17 cellular contexts compared by ENCODE assay signal in genomic region chr13:46647514-46648065, GRCh38.
DNase-seq lines count a peak whose midpoint lies in the region; ATAC-seq and TF ChIP-seq lines count a peak whose summit lies in the region.
"Had no signal": no experiment of that assay in that cellular context is flagged by ENCODE, and none has a peak within 500 bp of the region (broad histone marks: within the 10 kb centered on the region; RNA-seq: fewer than 3 reads in every experiment).

No MANE protein-coding gene starts in this region.

- CTCF ChIA-PET in mammary epithelial cell (lab: Charles Lee; ENCODE audit: low non-redundant PET), result no interaction called here
- CTCF ChIA-PET in MCF 10A (lab: Yijun Ruan, JAX), result interaction anchor here (2.3 kb wide), 1 partner anchor 10 kb away, joined by 5 read pairs; no protein-coding TSS in a partner anchor

- intact Hi-C loops in mammary epithelial cell (cut with micrococcal nuclease) (no loop called here), MCF 10A (cut with micrococcal nuclease) (no loop called here)

- no peak overlapping the region for H3K4me3 ChIP-seq in mammary epithelial cell (replicated peaks in 1 of 3; ENCODE audit: insufficient read depth in 1 of 3, low read depth in 2 of 3, low read length in 3 of 3)
- H3K4me3 ChIP-seq: tibial artery had no signal

- no peak overlapping the region for H3K27ac ChIP-seq in mammary epithelial cell (ENCODE audit: insufficient read depth, low read depth, low read length)
- H3K27ac ChIP-seq in foreskin keratinocyte, result no peak overlapping the region
- H3K27ac ChIP-seq: neutrophil, tibial artery had no signal

- H3K4me1 ChIP-seq in mammary epithelial cell (ENCODE audit: insufficient read depth, low read length), result peaks cover 6% of the 10 kb centered on the region
- H3K4me1 ChIP-seq in foreskin keratinocyte, result no peaks in the 10 kb centered on the region

- H3K9ac ChIP-seq in mammary epithelial cell (ENCODE audit: insufficient read depth, low read length), result peak overlapping the region; percentile 4

- H3K27me3 ChIP-seq in mammary epithelial cell (ENCODE audit: insufficient read depth, low read length), result no peaks in the 10 kb centered on the region
- no peaks in the 10 kb centered on the region for H3K27me3 ChIP-seq in foreskin keratinocyte
- H3K27me3 ChIP-seq: neutrophil, tibial artery had no signal

- H3K36me3 Mint-ChIP-seq in MCF 10A (ENCODE audit: insufficient read depth, unreplicated experiment), result peaks cover 7% of the 10 kb centered on the region
- no peaks in the 10 kb centered on the region for H3K36me3 Mint-ChIP-seq in T-helper 17 cell (ENCODE audit: low read depth)
- H3K36me3 Mint-ChIP-seq in stimulated activated memory B cell treated with anti-CD40 and anti-IgM and Interleukin-4, amounts not matched to agents 10 μg/mL and 1 μg/mL and 100 μg/mL, for 72 hours, result peaks cover 3% of the 10 kb centered on the region

- no peaks in the 10 kb centered on the region for H3K9me3 Mint-ChIP-seq in MCF 10A (ENCODE audit: unreplicated experiment)
- no peaks in the 10 kb centered on the region for H3K9me3 Mint-ChIP-seq in stimulated activated memory B cell treated with anti-CD40 and anti-IgM and Interleukin-4, amounts not matched to agents 10 μg/mL and 1 μg/mL and 100 μg/mL, for 72 hours
- H3K9me3 Mint-ChIP-seq: activated CD4-positive, alpha-beta memory T cell treated with anti-CD3 and anti-CD28 coated beads for 36 hours; activated naive CD4-positive, alpha-beta T cell treated with anti-CD3 and anti-CD28 coated beads, Interleukin-2, amount 50 U/mL, for 24 hours; activated T-cell treated with anti-CD3 and anti-CD28 coated beads, Interleukin-2, amount 50 U/mL, for 4 hours; CD8-positive, alpha-beta T cell; stimulated activated effector memory CD8-positive, alpha-beta T cell treated with anti-CD3 and anti-CD28 coated beads, Interleukin-12 subunit alpha, Interleukin-12 subunit beta, amount 100 ng/mL, for 72 hours had no signal

- POLR2A ChIA-PET in MCF 10A (lab: Yijun Ruan, JAX), result interaction anchor here (0.7 to 1.7 kb wide), 7 partner anchors 23 to 1118 kb away, joined by 3 to 5 read pairs (median 3); no protein-coding TSS in a partner anchor

- no peak overlapping the region for H2AFZ ChIP-seq in mammary epithelial cell (ENCODE audit: low read depth, low read length)

- 91% methylated on average over 7 of the region's 7 CpGs for WGBS in mammary epithelial cell (ENCODE audit: low coverage, missing lambda C conversion rate)

- BruUV-seq in mammary epithelial cell (replicated peaks; lab: Mats Ljungman, UMichigan) (no TSS peak), MCF 10A (replicated peaks; lab: Mats Ljungman, UMichigan) (no TSS peak)

- H3K4me1 Mint-ChIP-seq in MCF 10A (ENCODE audit: insufficient read depth, unreplicated experiment) (peaks cover 24% of the 10 kb centered on the region), T-helper 17 cell (peaks cover 25% of the 10 kb centered on the region)
- H3K4me1 Mint-ChIP-seq in stimulated activated memory B cell treated with anti-CD40 and anti-IgM and Interleukin-4, amounts not matched to agents 10 μg/mL and 1 μg/mL and 100 μg/mL, for 72 hours, result peaks cover 61% of the 10 kb centered on the region

- dilution Hi-C loops in mammary epithelial cell (cut with HindIII; ENCODE audit: low sequenced_read_pairs), result no loop called here

- no peak for DNase-seq in mammary epithelial cell
- DNase-seq in MCF 10A (ENCODE audit: unreplicated experiment), result no peak
- DNase-seq in T-helper 17 cell, result no peak
- no peak for DNase-seq in foreskin keratinocyte
- DNase-seq: activated T-cell treated with anti-CD3 and anti-CD28 coated beads, Interleukin-2, amount 50 U/mL, for 4 hours; CD8-positive, alpha-beta T cell; head of caudate nucleus; Right ventricle myocardium superior; tibial artery had no signal

- TF ChIP-seq CTCF in mammary epithelial cell (conservative IDR thresholded peaks at IDR 0.05 in 1 of 2, IDR thresholded peaks at IDR 0.05 in 1 of 2; ENCODE audit: extremely low read depth in 1 of 2, insufficient read depth in 1 of 2, low read depth in 1 of 2, low read length in 2 of 2) (no peak), MCF 10A (IDR thresholded peaks at IDR 0.05; ENCODE audit: unreplicated experiment) (no peak), foreskin keratinocyte (conservative IDR thresholded peaks at IDR 0.05) (no peak)

- H4K20me1 ChIP-seq in mammary epithelial cell (ENCODE audit: insufficient read depth, low read length), result peaks cover 2% of the 10 kb centered on the region

- no peaks in the 10 kb centered on the region for H3K9me3 ChIP-seq in mammary epithelial cell (replicated peaks; ENCODE audit: insufficient read depth, low read length)
- H3K9me3 ChIP-seq in T-helper 17 cell (ENCODE audit: control insufficient read depth, low read length, poor library complexity, severe bottlenecking), result no peaks in the 10 kb centered on the region
- H3K9me3 ChIP-seq: neutrophil, tibial artery had no signal

- no peaks in the 10 kb centered on the region for H3K36me3 ChIP-seq in mammary epithelial cell (ENCODE audit: insufficient read depth, low read length)
- H3K36me3 ChIP-seq: tibial artery had no signal

- H3K27ac Mint-ChIP-seq in MCF 10A (ENCODE audit: low read depth, unreplicated experiment) (no peak overlapping the region), T-helper 17 cell (peak overlapping the region; percentile 56)
- H3K27ac Mint-ChIP-seq in stimulated activated memory B cell treated with anti-CD40 and anti-IgM and Interleukin-4, amounts not matched to agents 10 μg/mL and 1 μg/mL and 100 μg/mL, for 72 hours, result peak overlapping the region; percentile 2
- H3K27ac Mint-ChIP-seq: activated CD4-positive, alpha-beta memory T cell treated with anti-CD3 and anti-CD28 coated beads for 36 hours; activated naive CD4-positive, alpha-beta T cell treated with anti-CD3 and anti-CD28 coated beads, Interleukin-2, amount 50 U/mL, for 24 hours; CD8-positive, alpha-beta T cell; stimulated activated effector memory CD8-positive, alpha-beta T cell treated with anti-CD3 and anti-CD28 coated beads, Interleukin-12 subunit alpha, Interleukin-12 subunit beta, amount 100 ng/mL, for 72 hours had no signal

- in situ Hi-C loops in mammary epithelial cell (cut with MboI; ENCODE audit: low sequenced_read_pairs in 2 of 2), result no loop called here

- H3K4me2 ChIP-seq in mammary epithelial cell (ENCODE audit: insufficient read depth, low read depth, low read length), result no peak overlapping the region

- no peak overlapping the region for H3K4me3 Mint-ChIP-seq in MCF 10A (ENCODE audit: unreplicated experiment)
- H3K4me3 Mint-ChIP-seq in T-helper 17 cell, result no peak overlapping the region
- peak overlapping the region; percentile 4 for H3K4me3 Mint-ChIP-seq in stimulated activated memory B cell treated with anti-CD40 and anti-IgM and Interleukin-4, amounts not matched to agents 10 μg/mL and 1 μg/mL and 100 μg/mL, for 72 hours
- H3K4me3 Mint-ChIP-seq: activated CD4-positive, alpha-beta memory T cell treated with anti-CD3 and anti-CD28 coated beads for 36 hours; activated naive CD4-positive, alpha-beta T cell treated with anti-CD3 and anti-CD28 coated beads, Interleukin-2, amount 50 U/mL, for 24 hours; activated T-cell treated with anti-CD3 and anti-CD28 coated beads, Interleukin-2, amount 50 U/mL, for 4 hours; CD8-positive, alpha-beta T cell; stimulated activated effector memory CD8-positive, alpha-beta T cell treated with anti-CD3 and anti-CD28 coated beads, Interleukin-12 subunit alpha, Interleukin-12 subunit beta, amount 100 ng/mL, for 72 hours had no signal

- peak; percentile 6 for ATAC-seq in GM19324 (IDR thresholded peaks at IDR 0.05; ENCODE audit: low FRiP score, unreplicated experiment)
- ATAC-seq in T-helper 17 cell, result no peak
- peak; percentile 77 for ATAC-seq in stimulated activated memory B cell treated with anti-CD40 and anti-IgM and Interleukin-4, amounts not matched to agents 10 μg/mL and 1 μg/mL and 100 μg/mL, for 72 hours
- no peak for ATAC-seq in HG02678 (IDR thresholded peaks at IDR 0.05; ENCODE audit: unreplicated experiment)
- no peak for ATAC-seq in foreskin keratinocyte
- no peak for ATAC-seq in HG02870 (IDR thresholded peaks at IDR 0.05; ENCODE audit: unreplicated experiment)
- ATAC-seq: CD8-positive, alpha-beta T cell had no signal

- H3K27me3 Mint-ChIP-seq in MCF 10A (ENCODE audit: insufficient read depth, unreplicated experiment) (no peaks in the 10 kb centered on the region), T-helper 17 cell (no peaks in the 10 kb centered on the region)
- H3K27me3 Mint-ChIP-seq in stimulated activated memory B cell treated with anti-CD40 and anti-IgM and Interleukin-4, amounts not matched to agents 10 μg/mL and 1 μg/mL and 100 μg/mL, for 72 hours, result no peaks in the 10 kb centered on the region
- H3K27me3 Mint-ChIP-seq: activated CD4-positive, alpha-beta memory T cell treated with anti-CD3 and anti-CD28 coated beads for 36 hours; activated naive CD4-positive, alpha-beta T cell treated with anti-CD3 and anti-CD28 coated beads, Interleukin-2, amount 50 U/mL, for 24 hours had no signal

- H3K79me2 ChIP-seq in mammary epithelial cell (ENCODE audit: insufficient read depth, low read length), result peaks cover 72% of the 10 kb centered on the region

Comparison
In these comparisons a context has a peak if more than half of its experiments do, and no peak if none do; other contexts are left out.
1. ATAC-seq: peak in GM19324 (single experiment) and stimulated activated memory B cell treated with anti-CD40 and anti-IgM and Interleukin-4, amounts not matched to agents 10 μg/mL and 1 μg/mL and 100 μg/mL, for 72 hours (single experiment); none in T-helper 17 cell (single experiment), HG02678 (single experiment), foreskin keratinocyte (single experiment) and HG02870 (single experiment).